ENCODE assay signal across 1 cellular context in genomic region chr10:89836840-89837172, GRCh38.
TF ChIP-seq lines count a peak whose summit lies in the region.

No MANE protein-coding gene starts in this region.

TF ChIP-seq in GM23338, 12 proteins besides CTCF, POLR2A, EP300 and RAD21 (continued from another document):
- no peak for TF ChIP-seq REST (IDR thresholded peaks at IDR 0.05; ENCODE audit: unreplicated experiment)
- no peak for TF ChIP-seq NANOG (IDR thresholded peaks at IDR 0.05; ENCODE audit: borderline replicate concordance)
- no peak for TF ChIP-seq POLR2AphosphoS5 (IDR thresholded peaks at IDR 0.05; ENCODE audit: low read depth)
- TF ChIP-seq EZH2 (IDR thresholded peaks at IDR 0.05; ENCODE audit: low read depth, unreplicated experiment): no peak
- TF ChIP-seq EZH2phosphoT487 (IDR thresholded peaks at IDR 0.05; ENCODE audit: unreplicated experiment): no peak
- no peak for TF ChIP-seq CREB1 (CRISPR knock-in tag; IDR thresholded peaks at IDR 0.05; ENCODE audit: low read depth)
- no peak for TF ChIP-seq STAT1 (IDR thresholded peaks at IDR 0.05; ENCODE audit: unreplicated experiment)
- TF ChIP-seq ZNF331 (CRISPR knock-in tag; IDR thresholded peaks at IDR 0.05; ENCODE audit: low read depth): no peak
- no peak for TF ChIP-seq ETS1 (IDR thresholded peaks at IDR 0.05)
